In the genomic region with DNA sequence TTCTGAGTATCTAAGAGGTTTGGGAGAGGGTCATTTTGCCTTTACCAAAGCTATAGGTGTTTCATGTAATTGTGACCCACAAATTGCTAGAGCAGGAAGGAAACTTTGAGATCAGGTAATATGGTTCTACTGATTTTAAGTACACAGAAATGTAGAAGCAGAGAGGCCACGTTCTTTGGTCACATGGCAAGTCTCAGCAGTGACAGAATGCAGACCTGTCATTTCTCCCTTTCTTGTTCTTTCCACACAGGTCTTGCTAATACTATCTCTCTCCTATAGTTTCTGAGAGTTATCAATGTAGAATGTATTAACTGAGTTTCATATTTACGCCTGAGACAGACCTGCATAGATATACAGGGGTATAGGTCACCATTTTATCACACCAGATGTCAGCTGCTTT, we compare ENCODE assay signal across 13 cellular contexts. TPM values are rescaled to one million over a fixed set of nuclear protein-coding genes. Genes with fewer than 3 reads are reported as not detected.
DNase-seq lines count a peak whose midpoint lies in the region; ATAC-seq and TF ChIP-seq lines count a peak whose summit lies in the region.
"Had no signal": no experiment of that assay in that cellular context is flagged by ENCODE, and none has a peak within 500 bp of the region (broad histone marks: within the 10 kb centered on the region; RNA-seq: fewer than 3 reads in every experiment).

No MANE protein-coding gene starts in this region.

- TF ChIP-seq CTCF in breast epithelium (IDR thresholded peaks at IDR 0.05), result no peak

- ATAC-seq in HG02759 (IDR thresholded peaks at IDR 0.05; ENCODE audit: unreplicated experiment) (peak; percentile 20), aorta (ENCODE audit: low FRiP score) (no peak), GM18505 (IDR thresholded peaks at IDR 0.05; ENCODE audit: unreplicated experiment) (no peak), HG03097 (IDR thresholded peaks at IDR 0.05; ENCODE audit: low FRiP score, unreplicated experiment) (no peak)
- no peak for ATAC-seq in stimulated activated naive CD8-positive, alpha-beta T cell treated with anti-CD3 and anti-CD28 coated beads, Interleukin-15, amount 100 ng/mL, for 72 hours
- ATAC-seq: activated CD8-positive, alpha-beta T cell treated with anti-CD3 and anti-CD28 coated beads for 36 hours had no signal

- H3K9me3 Mint-ChIP-seq in stimulated activated naive CD8-positive, alpha-beta T cell treated with anti-CD3 and anti-CD28 coated beads, Interleukin-15, amount 100 ng/mL, for 72 hours, result no peaks in the 10 kb centered on the region
- H3K9me3 Mint-ChIP-seq: activated CD8-positive, alpha-beta T cell treated with anti-CD3 and anti-CD28 coated beads for 36 hours had no signal

- H3K4me1 ChIP-seq in breast epithelium, result peaks cover 0 to 11% of the 10 kb centered on the region in 2 donors
- peaks cover 40% of the 10 kb centered on the region for H3K4me1 ChIP-seq in mesodermal cell (ENCODE audit: control insufficient read depth, insufficient read depth, low read length, poor library complexity, severe bottlenecking)
- peaks cover 4 to 8% of the 10 kb centered on the region in 2 donors for H3K4me1 ChIP-seq in aorta (ENCODE audit: control insufficient read depth in 1 of 2, insufficient read depth in 2 of 2, low read length in 2 of 2)
- H3K4me1 ChIP-seq: parathyroid adenoma had no signal

- TF ChIP-seq POLR2A in breast epithelium (IDR thresholded peaks at IDR 0.05), result no peak
- no peak for TF ChIP-seq POLR2A in GM18505 (IDR thresholded peaks at IDR 0.05; ENCODE audit: borderline replicate concordance, extremely low read depth, insufficient read depth, insufficient read length)

- H3K4me3 Mint-ChIP-seq in stimulated activated naive CD8-positive, alpha-beta T cell treated with anti-CD3 and anti-CD28 coated beads, Interleukin-15, amount 100 ng/mL, for 72 hours, result no peak overlapping the region
- H3K4me3 Mint-ChIP-seq: activated CD8-positive, alpha-beta T cell treated with anti-CD3 and anti-CD28 coated beads for 36 hours had no signal

- intact Hi-C loops in breast epithelium (cut with DNase I; ENCODE audit: low total_unique reads), result no loop called here
- intact Hi-C loops in aorta (cut with DNase I), result loop anchor here in 1 of 2 donors (5.0 kb wide), 1 partner anchor 209 kb away; no protein-coding TSS in a partner anchor

- no peaks in the 10 kb centered on the region for H3K27me3 ChIP-seq in breast epithelium
- H3K27me3 ChIP-seq in aorta (ENCODE audit: control insufficient read depth in 1 of 2, insufficient read depth in 2 of 2, low read length in 1 of 2), result no peaks in the 10 kb centered on the region

- 100% methylated on average over 2 of the region's 2 CpGs; no CpG with 5 or more reads in 1 of the 2 experiments for WGBS in mesodermal cell (ENCODE audit: insufficient coverage in 2 of 2), 2 experiments
- 5 to 10% methylated on average over 2 of the region's 2 CpGs for WGBS in aorta, 2 donors

- no peak overlapping the region for H3K27ac Mint-ChIP-seq in stimulated activated naive CD8-positive, alpha-beta T cell treated with anti-CD3 and anti-CD28 coated beads, Interleukin-15, amount 100 ng/mL, for 72 hours
- H3K27ac Mint-ChIP-seq: activated CD8-positive, alpha-beta T cell treated with anti-CD3 and anti-CD28 coated beads for 36 hours had no signal

- peak overlapping the region; percentile 71 to 82 for H3K27ac ChIP-seq in breast epithelium
- H3K27ac ChIP-seq in mesodermal cell (ENCODE audit: low read depth, low read length, severe bottlenecking), result peak overlapping the region; percentile 74
- peak overlapping the region; percentile 78 to 94 for H3K27ac ChIP-seq in aorta (ENCODE audit: low read depth in 1 of 2, low read length in 2 of 2)
- H3K27ac ChIP-seq: parathyroid adenoma had no signal

- no peaks in the 10 kb centered on the region for H3K4me1 Mint-ChIP-seq in stimulated activated naive CD8-positive, alpha-beta T cell treated with anti-CD3 and anti-CD28 coated beads, Interleukin-15, amount 100 ng/mL, for 72 hours

- H3K4me3 ChIP-seq in breast epithelium (no peak overlapping the region), mesodermal cell (ENCODE audit: extremely low read depth, insufficient read depth, low read length, poor library complexity, severe bottlenecking) (no peak overlapping the region), aorta (ENCODE audit: low read length in 2 of 2) (no peak overlapping the region)

- H3K27me3 Mint-ChIP-seq in stimulated activated naive CD8-positive, alpha-beta T cell treated with anti-CD3 and anti-CD28 coated beads, Interleukin-15, amount 100 ng/mL, for 72 hours, result peaks cover 35% of the 10 kb centered on the region

- H3K36me3 ChIP-seq in breast epithelium (no peaks in the 10 kb centered on the region), mesodermal cell (ENCODE audit: control insufficient read depth, insufficient read depth, low read length) (no peaks in the 10 kb centered on the region), aorta (ENCODE audit: control insufficient read depth in 1 of 2, insufficient read depth in 2 of 2, low read length in 1 of 2) (no peaks in the 10 kb centered on the region)

- H3K9me3 ChIP-seq in breast epithelium (no peaks in the 10 kb centered on the region), mesodermal cell (ENCODE audit: control insufficient read depth, low read length) (no peaks in the 10 kb centered on the region), aorta (ENCODE audit: control insufficient read depth, low read length) (no peaks in the 10 kb centered on the region)

- DNase-seq in breast epithelium (ENCODE audit: low spot score in 2 of 2) (no peak), aorta (no peak)
- no peak for DNase-seq in stimulated activated naive CD8-positive, alpha-beta T cell treated with anti-CD3 and anti-CD28 coated beads, Interleukin-15, amount 100 ng/mL, for 72 hours
- DNase-seq: activated CD8-positive, alpha-beta T cell treated with anti-CD3 and anti-CD28 coated beads for 36 hours; midbrain; NCI-H187 treated with DMSO at 0.1 percent for 48 hours; NCI-H748 treated with DMSO at 0.1 percent for 48 hours; SIG-M5 had no signal

RNA-seq across cellular contexts. Expression of gene RTP1, which starts 10.9 kb away (rescaled TPM):
- not detected for total RNA-seq in breast epithelium
- polyA plus RNA-seq in mesodermal cell (2013, experiment 1 of 2), result not detected
- not detected for polyA plus RNA-seq in mesodermal cell (2013, experiment 2 of 2)
- under 1 TPM; 0.16 to 0.48 TPM for total RNA-seq in aorta
- not detected for polyA plus RNA-seq in aorta
- total RNA-seq: activated CD8-positive, alpha-beta T cell treated with anti-CD3 and anti-CD28 coated beads for 36 hours had no signal

RNA-seq across cellular contexts. Expression of gene RPL39L, which starts 47.1 kb away (rescaled TPM):
- 10 to 100 TPM in 2 of 3 donors, 1 to 10 TPM in 1; 5.4 to 15.4 (median 14.6) TPM for total RNA-seq in breast epithelium
- polyA plus RNA-seq in mesodermal cell (2013, experiment 1 of 2), result 7.0 TPM
- 7.0 TPM for polyA plus RNA-seq in mesodermal cell (2013, experiment 2 of 2)
- total RNA-seq in aorta, result 10 to 100 TPM in 1 of 2 donors, 1 to 10 TPM in 1; 10.0 to 10.5 TPM
- polyA plus RNA-seq in aorta, result 10 to 100 TPM; 35.0 to 51.5 TPM
